In genomic region chr3:52742418-52743041, GRCh38 we compare ENCODE assay signal across 9 cellular contexts. TPM values are rescaled to one million over a fixed set of nuclear protein-coding genes. Genes with fewer than 3 reads are reported as not detected.
DNase-seq lines count a peak whose midpoint lies in the region; ATAC-seq and TF ChIP-seq lines count a peak whose summit lies in the region.
"Had no signal": no experiment of that assay in that cellular context is flagged by ENCODE, and none has a peak within 500 bp of the region (broad histone marks: within the 10 kb centered on the region; RNA-seq: fewer than 3 reads in every experiment).

No MANE protein-coding gene starts in this region.

- H3K36me3 ChIP-seq in OCI-LY7 (ENCODE audit: insufficient read depth, low read length) (peaks cover 87% of the 10 kb centered on the region), osteoblast (ENCODE audit: insufficient read depth, low read length) (peaks cover 41% of the 10 kb centered on the region)

- H3K27me3 ChIP-seq in osteoblast (ENCODE audit: insufficient read depth, low read length), result no peaks in the 10 kb centered on the region

- intact Hi-C loops in OCI-LY7 (cut with micrococcal nuclease; ENCODE audit: unreplicated experiment) (loop anchor here (2.0 to 5.0 kb wide), 2 partner anchors 78 to 330 kb away; no protein-coding TSS in a partner anchor), sciatic nerve (cut with DNase I) (no loop called here)

- no peak overlapping the region for H3K27ac Mint-ChIP-seq in activated naive CD8-positive, alpha-beta T cell treated with anti-CD3 and anti-CD28 coated beads, Interleukin-2, amount 10 ng/mL, durations not matched to agents 7 days and 5 days
- no peak overlapping the region for H3K27ac Mint-ChIP-seq in activated naive CD8-positive, alpha-beta T cell treated with anti-CD3 and anti-CD28 coated beads for 36 hours
- H3K27ac Mint-ChIP-seq: activated naive CD8-positive, alpha-beta T cell had no signal

- TSS peak; percentile 53 for BruUV-seq in OCI-LY7 (replicated peaks; lab: Mats Ljungman, UMichigan)

- H3K4me1 Mint-ChIP-seq in activated naive CD8-positive, alpha-beta T cell treated with anti-CD3 and anti-CD28 coated beads, Interleukin-2, amount 10 ng/mL, durations not matched to agents 7 days and 5 days, result no peaks in the 10 kb centered on the region
- no peaks in the 10 kb centered on the region for H3K4me1 Mint-ChIP-seq in activated naive CD8-positive, alpha-beta T cell treated with anti-CD3 and anti-CD28 coated beads for 36 hours

- H4K20me1 ChIP-seq in OCI-LY7 (ENCODE audit: insufficient read depth, low read length) (no peaks in the 10 kb centered on the region), osteoblast (ENCODE audit: insufficient read depth, low read length) (no peaks in the 10 kb centered on the region)

- ATAC-seq in activated naive CD8-positive, alpha-beta T cell treated with anti-CD3 and anti-CD28 coated beads, Interleukin-2, amount 10 ng/mL, durations not matched to agents 7 days and 5 days (ENCODE audit: low read depth), result peak; percentile 39
- ATAC-seq in esophagus mucosa (peak; percentile 29), sciatic nerve (no peak)

- H3K27me3 Mint-ChIP-seq in activated naive CD8-positive, alpha-beta T cell treated with anti-CD3 and anti-CD28 coated beads, Interleukin-2, amount 10 ng/mL, durations not matched to agents 7 days and 5 days, result no peaks in the 10 kb centered on the region
- H3K27me3 Mint-ChIP-seq in activated naive CD8-positive, alpha-beta T cell treated with anti-CD3 and anti-CD28 coated beads for 36 hours, result no peaks in the 10 kb centered on the region
- H3K27me3 Mint-ChIP-seq: activated naive CD8-positive, alpha-beta T cell had no signal

- CTCF ChIA-PET in OCI-LY7 (lab: Charles Lee; ENCODE audit: unreplicated experiment), result no interaction called here

- H3K79me2 ChIP-seq in OCI-LY7 (ENCODE audit: insufficient read depth, low read depth, low read length) (no peaks in the 10 kb centered on the region), osteoblast (ENCODE audit: insufficient read depth, low read length) (no peaks in the 10 kb centered on the region)

- TF ChIP-seq CTCF in OCI-LY7 (conservative IDR thresholded peaks at IDR 0.05; ENCODE audit: low read length) (peak; percentile 85), osteoblast (IDR thresholded peaks at IDR 0.05; ENCODE audit: extremely low read depth, low read depth, low read length) (peak; percentile 59)

- H2AFZ ChIP-seq in OCI-LY7 (ENCODE audit: low read length) (no peak overlapping the region), osteoblast (ENCODE audit: low read length) (no peak overlapping the region)

- no peak overlapping the region for H3K27ac ChIP-seq in OCI-LY7 (ENCODE audit: low read depth, low read length, poor library complexity, severe bottlenecking)
- H3K27ac ChIP-seq in osteoblast (ENCODE audit: low read depth, low read length), result no peak overlapping the region

- no peak overlapping the region for H3K4me2 ChIP-seq in OCI-LY7 (ENCODE audit: low read length)
- no peak overlapping the region for H3K4me2 ChIP-seq in osteoblast (ENCODE audit: insufficient read depth, low read length)

- H3K9me3 Mint-ChIP-seq in activated naive CD8-positive, alpha-beta T cell treated with anti-CD3 and anti-CD28 coated beads, Interleukin-2, amount 10 ng/mL, durations not matched to agents 7 days and 5 days, result no peaks in the 10 kb centered on the region
- no peaks in the 10 kb centered on the region for H3K9me3 Mint-ChIP-seq in activated naive CD8-positive, alpha-beta T cell treated with anti-CD3 and anti-CD28 coated beads for 36 hours

- no peak overlapping the region for H3K4me3 Mint-ChIP-seq in activated naive CD8-positive, alpha-beta T cell treated with anti-CD3 and anti-CD28 coated beads, Interleukin-2, amount 10 ng/mL, durations not matched to agents 7 days and 5 days
- no peak overlapping the region for H3K4me3 Mint-ChIP-seq in activated naive CD8-positive, alpha-beta T cell treated with anti-CD3 and anti-CD28 coated beads for 36 hours
- H3K4me3 Mint-ChIP-seq: activated naive CD8-positive, alpha-beta T cell had no signal

- DNase-seq in activated naive CD8-positive, alpha-beta T cell treated with anti-CD3 and anti-CD28 coated beads, Interleukin-2, amount 10 ng/mL, durations not matched to agents 7 days and 5 days, result no peak
- no peak for DNase-seq in activated naive CD8-positive, alpha-beta T cell treated with anti-CD3 and anti-CD28 coated beads for 36 hours
- peak; percentile 48 for DNase-seq in OCI-LY7 (ENCODE audit: low spot score)
- no peak for DNase-seq in osteoblast (ENCODE audit: insufficient read length, low spot score, missing footprints)
- no peak for DNase-seq in sciatic nerve (ENCODE audit: low spot score)
- DNase-seq in stimulated activated CD4-positive, alpha-beta T cell treated with anti-CD3 and anti-CD28 coated beads, Interleukin-4, amount 100 ng/mL, for 24 hours, result no peak
- no peak for DNase-seq in COLO668 (lab: John Stamatoyannopoulos, UW; ENCODE audit: unreplicated experiment)

- no peaks in the 10 kb centered on the region for H3K4me1 ChIP-seq in OCI-LY7 (ENCODE audit: insufficient read depth, low read length, poor library complexity, severe bottlenecking)
- H3K4me1 ChIP-seq in osteoblast (ENCODE audit: insufficient read depth, low read length), result no peaks in the 10 kb centered on the region

- peaks cover 13% of the 10 kb centered on the region for H3K36me3 Mint-ChIP-seq in activated naive CD8-positive, alpha-beta T cell treated with anti-CD3 and anti-CD28 coated beads, Interleukin-2, amount 10 ng/mL, durations not matched to agents 7 days and 5 days
- peaks cover 14% of the 10 kb centered on the region for H3K36me3 Mint-ChIP-seq in activated naive CD8-positive, alpha-beta T cell treated with anti-CD3 and anti-CD28 coated beads for 36 hours

- POLR2A ChIA-PET in activated naive CD8-positive, alpha-beta T cell treated with anti-CD3 and anti-CD28 coated beads, Interleukin-2, amount 10 ng/mL, durations not matched to agents 7 days and 5 days (lab: Charles Lee), result no interaction called here
- POLR2A ChIA-PET in OCI-LY7 (lab: Charles Lee), result interaction anchor here (1.1 kb wide), 1 partner anchor 29 kb away, joined by 3 read pairs; the partner anchor contains the start of gene NEK4

- H3K4me3 ChIP-seq in OCI-LY7 (ENCODE audit: low read depth, low read length, poor library complexity, severe bottlenecking) (no peak overlapping the region), osteoblast (ENCODE audit: insufficient read depth, low read length) (no peak overlapping the region)

- H3K9me3 ChIP-seq in OCI-LY7 (ENCODE audit: low read length) (no peaks in the 10 kb centered on the region), osteoblast (ENCODE audit: low read depth, low read length) (no peaks in the 10 kb centered on the region)

- no peaks in the 10 kb centered on the region for H3K9me2 ChIP-seq in OCI-LY7 (ENCODE audit: insufficient read depth, low read length)

RNA-seq across cellular contexts. Expression of gene NEK4, which starts 28.2 kb away (rescaled TPM):
- total RNA-seq in activated naive CD8-positive, alpha-beta T cell treated with anti-CD3 and anti-CD28 coated beads, Interleukin-2, amount 10 ng/mL, durations not matched to agents 7 days and 5 days, result 10 to 100 TPM; 22.4 to 25.1 TPM
- 10 to 100 TPM; 29.4 to 29.7 TPM for total RNA-seq in activated naive CD8-positive, alpha-beta T cell treated with anti-CD3 and anti-CD28 coated beads for 36 hours
- 27.6 and 38.6 TPM in 2 replicates for total RNA-seq in OCI-LY7 (2014; rRNA removed; shearing (Covaris generic))
- total RNA-seq in OCI-LY7 (2022) (27.5 and 29.6 TPM in 2 replicates), esophagus mucosa (14.7 TPM), osteoblast (22.7 and 24.6 TPM in 2 replicates), sciatic nerve (31.4 TPM)

RNA-seq across cellular contexts. Expression of gene ITIH1, which starts 34.9 kb away (rescaled TPM):
- not detected for total RNA-seq in activated naive CD8-positive, alpha-beta T cell treated with anti-CD3 and anti-CD28 coated beads, Interleukin-2, amount 10 ng/mL, durations not matched to agents 7 days and 5 days
- total RNA-seq in activated naive CD8-positive, alpha-beta T cell treated with anti-CD3 and anti-CD28 coated beads for 36 hours, result not detected
- total RNA-seq in OCI-LY7 (2014; rRNA removed; shearing (Covaris generic)), result not detected in 2 replicates
- total RNA-seq in OCI-LY7 (2022) (not detected in 2 replicates), esophagus mucosa (0.12 TPM), osteoblast (not detected in 2 replicates), sciatic nerve (not detected)

RNA-seq across cellular contexts. Expression of gene SPCS1, which starts 36.6 kb away (rescaled TPM):
- 10 to 100 TPM; 90.1 to 90.4 TPM for total RNA-seq in activated naive CD8-positive, alpha-beta T cell treated with anti-CD3 and anti-CD28 coated beads, Interleukin-2, amount 10 ng/mL, durations not matched to agents 7 days and 5 days
- 100 to 1,000 TPM; 129 to 137 TPM for total RNA-seq in activated naive CD8-positive, alpha-beta T cell treated with anti-CD3 and anti-CD28 coated beads for 36 hours
- total RNA-seq in OCI-LY7 (2014; rRNA removed; shearing (Covaris generic)), result 46.6 and 58.1 TPM in 2 replicates
- total RNA-seq in OCI-LY7 (2022), result 73.8 and 81.6 TPM in 2 replicates
- 70.6 TPM for total RNA-seq in esophagus mucosa
- 60.1 and 67.0 TPM in 2 replicates for total RNA-seq in osteoblast
- total RNA-seq in sciatic nerve, result 60.0 TPM

RNA-seq across cellular contexts. Expression of gene GLT8D1, which starts 36.9 kb away (rescaled TPM):
- 10 to 100 TPM; 44.6 to 45.7 TPM for total RNA-seq in activated naive CD8-positive, alpha-beta T cell treated with anti-CD3 and anti-CD28 coated beads, Interleukin-2, amount 10 ng/mL, durations not matched to agents 7 days and 5 days
- total RNA-seq in activated naive CD8-positive, alpha-beta T cell treated with anti-CD3 and anti-CD28 coated beads for 36 hours, result 10 to 100 TPM; 29.5 to 30.3 TPM
- 35.6 and 39.6 TPM in 2 replicates for total RNA-seq in OCI-LY7 (2014; rRNA removed; shearing (Covaris generic))
- 34.0 and 37.7 TPM in 2 replicates for total RNA-seq in OCI-LY7 (2022)
- total RNA-seq in esophagus mucosa, result 16.7 TPM
- total RNA-seq in osteoblast, result 98.8 and 103 TPM in 2 replicates
- total RNA-seq in sciatic nerve, result 55.8 TPM

RNA-seq across cellular contexts. Expression of gene ITIH3, which starts 52.1 kb away (rescaled TPM):
- total RNA-seq in activated naive CD8-positive, alpha-beta T cell treated with anti-CD3 and anti-CD28 coated beads, Interleukin-2, amount 10 ng/mL, durations not matched to agents 7 days and 5 days, result not detected
- total RNA-seq in activated naive CD8-positive, alpha-beta T cell treated with anti-CD3 and anti-CD28 coated beads for 36 hours, result not detected
- total RNA-seq in OCI-LY7 (2014; rRNA removed; shearing (Covaris generic)), result not detected in 2 replicates
- total RNA-seq in OCI-LY7 (2022) (not detected in 2 replicates), esophagus mucosa (0.12 TPM), osteoblast (under 0.01 TPM in 1 of 2 replicates, not detected in the other), sciatic nerve (22.0 TPM)
